16 cellular contexts compared by ENCODE assay signal in the genomic region with DNA sequence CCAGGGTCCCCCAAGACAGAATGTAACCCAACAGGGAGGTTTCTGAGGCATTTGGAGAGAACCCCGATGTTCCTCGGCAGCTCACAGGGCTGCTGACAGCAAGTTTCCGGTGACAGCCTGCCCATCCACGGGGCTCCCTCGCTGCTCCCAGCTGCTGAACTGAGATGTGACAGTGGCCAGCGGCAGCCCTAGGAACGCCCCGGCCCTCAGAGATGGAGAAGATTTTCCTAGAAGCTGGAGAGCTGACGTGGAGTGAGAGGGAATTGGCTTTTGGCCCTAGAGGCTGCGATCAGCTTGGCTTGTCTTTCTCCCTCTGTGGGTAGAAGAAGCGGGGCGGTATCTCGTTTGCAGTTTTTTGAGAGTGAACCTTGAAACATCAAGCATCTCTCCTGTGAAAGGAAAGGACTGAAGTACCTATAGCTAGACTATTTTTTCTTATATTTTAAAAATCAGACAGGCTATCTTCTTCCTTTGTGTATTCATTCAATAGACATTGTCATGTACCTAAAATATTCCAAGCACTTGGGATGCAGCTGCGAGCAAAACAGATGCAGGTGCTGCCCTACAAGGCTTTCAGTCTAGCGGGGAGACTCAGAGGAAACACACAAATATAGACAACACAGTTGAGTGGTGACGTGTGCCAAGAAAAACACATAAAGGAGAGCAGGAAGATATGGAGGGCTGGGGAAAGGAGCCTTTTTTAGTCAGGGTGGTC. TPM values are rescaled to one million over a fixed set of nuclear protein-coding genes. Genes with fewer than 3 reads are reported as not detected.
DNase-seq lines count a peak whose midpoint lies in the region; ATAC-seq and TF ChIP-seq lines count a peak whose summit lies in the region.
"Had no signal": no experiment of that assay in that cellular context is flagged by ENCODE, and none has a peak within 500 bp of the region (broad histone marks: within the 10 kb centered on the region; RNA-seq: fewer than 3 reads in every experiment).

No MANE protein-coding gene starts in this region.

- no peak overlapping the region for H3K4me2 ChIP-seq in Karpas-422 (ENCODE audit: low read depth, low read length, poor library complexity, severe bottlenecking)

- in situ Hi-C loops in GM13977 (cut with MboI; ENCODE audit: low pct_unique_long_range_greater_than_20kb, low sequenced_read_pairs, unreplicated experiment), result no loop called here

- no peaks in the 10 kb centered on the region for H3K27me3 ChIP-seq in Karpas-422 (ENCODE audit: low read length)

- peaks cover 3% of the 10 kb centered on the region for H3K4me1 ChIP-seq in Karpas-422 (ENCODE audit: low read length)

- peak; percentile 80 for ATAC-seq in left ventricle myocardium superior
- peak; percentile 72 for ATAC-seq in sciatic nerve
- ATAC-seq: activated CD4-positive, CD25-positive, alpha-beta regulatory T cell treated with anti-CD3 and anti-CD28 coated beads, Interleukin-2, amount 50 U/mL, for 24 hours had no signal

- H3K9me2 ChIP-seq in Karpas-422 (replicated peaks; ENCODE audit: insufficient read depth, low read length), result no peaks in the 10 kb centered on the region

- DNase-seq in AG20443 (ENCODE audit: low spot score) (peak; percentile 64), cardiac fibroblast (ENCODE audit: low read depth in 2 of 2) (peak; percentile 29 to 35), left ventricle myocardium superior (peak; percentile 67), sciatic nerve (ENCODE audit: low spot score) (peak; percentile 70), GM13977 (ENCODE audit: low spot score) (no peak), Karpas-422 (no peak), T-helper 1 cell (no peak)
- no peak for DNase-seq in activated CD4-positive, alpha-beta T cell treated with anti-CD3 and anti-CD28 coated beads for 48 hours
- DNase-seq: activated CD8-positive, alpha-beta memory T cell treated with anti-CD3 and anti-CD28 coated beads, Interleukin-2, amount 50 U/mL, for 4 hours; activated naive CD4-positive, alpha-beta T cell treated with anti-CD3 and anti-CD28 coated beads for 36 hours; kidney; naive B cell; NCI-H2029 treated with DMSO at 0.1 percent for 48 hours; NCI-H774; stimulated activated CD4-positive, alpha-beta T cell treated with anti-CD3 and anti-CD28 coated beads, Interleukin-4, amount 100 ng/mL, for 24 hours had no signal

- H3K9ac ChIP-seq in Karpas-422 (ENCODE audit: low read length), result no peak overlapping the region

- H3K9me3 ChIP-seq in Karpas-422 (ENCODE audit: low read length), result no peaks in the 10 kb centered on the region

- H3K4me3 ChIP-seq in cardiac fibroblast (replicated peaks in 1 of 2; ENCODE audit: low read depth in 2 of 2, low read length in 2 of 2) (no peak overlapping the region), Karpas-422 (ENCODE audit: low read length) (no peak overlapping the region)

- no peaks in the 10 kb centered on the region for H3K79me2 ChIP-seq in Karpas-422 (ENCODE audit: low read length)

- no peaks in the 10 kb centered on the region for H3K36me3 ChIP-seq in Karpas-422 (ENCODE audit: insufficient read depth, low read length)

- intact Hi-C loops in left ventricle myocardium superior (cut with micrococcal nuclease), result no loop called here
- intact Hi-C loops in sciatic nerve (cut with DNase I), result no loop called here

- H4K20me1 ChIP-seq in Karpas-422 (ENCODE audit: insufficient read depth, low read depth, low read length), result no peaks in the 10 kb centered on the region

- H3K27ac ChIP-seq in Karpas-422 (ENCODE audit: low read length), result no peak overlapping the region

- H2AFZ ChIP-seq in Karpas-422 (ENCODE audit: low read length), result no peak overlapping the region

- TF ChIP-seq CTCF in cardiac fibroblast (IDR thresholded peaks at IDR 0.05; ENCODE audit: low read depth, low read length) (no peak), GM13977 (IDR thresholded peaks at IDR 0.05; ENCODE audit: extremely low read depth, insufficient read depth, missing control alignments) (no peak)

RNA-seq across cellular contexts. Expression of gene NFATC2, which starts 28.4 kb away (rescaled TPM):
- total RNA-seq in left ventricle myocardium superior (2.3 TPM), sciatic nerve (11.0 TPM)
- total RNA-seq in Karpas-422 (2014; rRNA removed; shearing (Covaris generic); ENCODE audit: low replicate concordance), result 22.5 and 32.3 TPM in 2 replicates

Comparison
In these comparisons a context has a peak if more than half of its experiments do, and no peak if none do; other contexts are left out.
1. DNase-seq: peak in AG20443 (single experiment), cardiac fibroblast (2 of 2), left ventricle myocardium superior (single experiment) and sciatic nerve (single experiment); none in GM13977 (single experiment), Karpas-422 (single experiment), T-helper 1 cell (0 of 5) and activated CD4-positive, alpha-beta T cell treated with anti-CD3 and anti-CD28 coated beads for 48 hours (single experiment).